ENCODE assay signal across 2 cellular contexts in genomic region chr2:108588070-108588668, GRCh38.
TF ChIP-seq lines count a peak whose summit lies in the region.

No MANE protein-coding gene starts in this region.

TF ChIP-seq in liver, 16 proteins besides CTCF, POLR2A, EP300 and RAD21 (continued from another document):
- peak in 1 of 2 donors; percentile 7 for TF ChIP-seq JUND (IDR thresholded peaks at IDR 0.05)

TF ChIP-seq in HepG2, 621 proteins besides CTCF, POLR2A, EP300 and RAD21 (continued from another document):
- TF ChIP-seq ZSCAN30 (CRISPR knock-in tag; IDR thresholded peaks at IDR 0.05): no peak
- no peak for TF ChIP-seq ZNF564 (CRISPR knock-in tag; IDR thresholded peaks at IDR 0.05)
- TF ChIP-seq RORA (CRISPR knock-in tag; IDR thresholded peaks at IDR 0.05): no peak
